In genomic region chr7:131066635-131067034, GRCh38 we compare ENCODE assay signal across 16 cellular contexts.
DNase-seq lines count a peak whose midpoint lies in the region; ATAC-seq and FAIRE-seq lines count a peak whose summit lies in the region.
"Had no signal": no experiment of that assay in that cellular context is flagged by ENCODE, and none has a peak within 500 bp of the region (broad histone marks: within the 10 kb centered on the region; RNA-seq: fewer than 3 reads in every experiment).

No MANE protein-coding gene starts in this region.

- CTCF ChIA-PET in activated CD4-positive, alpha-beta T cell treated with anti-CD3 and anti-CD28 coated beads for 36 hours (lab: Charles Lee) = interaction anchor here (1.0 to 4.4 kb wide), 2 partner anchors 9 to 234 kb away, joined by 4 to 35 read pairs; no protein-coding TSS in a partner anchor
- CTCF ChIA-PET in T-cell (lab: Charles Lee) = no interaction called here

- ATAC-seq in activated CD4-positive, alpha-beta T cell treated with anti-CD3 and anti-CD28 coated beads for 36 hours = no peak
- ATAC-seq in T-cell (replicated peaks in 1 of 4) = peak in 1 of 4 experiments; percentile 4
- ATAC-seq: foreskin keratinocyte, Right ventricle myocardium inferior had no signal

- H3K4me3 ChIP-seq in H7 (ENCODE audit: insufficient read depth, low read depth, low read length) = no peak overlapping the region

- POLR2A ChIA-PET in activated CD4-positive, alpha-beta T cell treated with anti-CD3 and anti-CD28 coated beads for 36 hours (lab: Charles Lee) = no interaction called here
- POLR2A ChIA-PET in T-cell (lab: Charles Lee) = interaction anchor here (0.6 to 2.1 kb wide), 5 partner anchors 9 to 84 kb away, joined by 3 to 20 read pairs (median 3); no protein-coding TSS in a partner anchor

- H3K27me3 ChIP-seq in H7 (ENCODE audit: control insufficient read depth, insufficient read depth, low read length) = no peaks in the 10 kb centered on the region
- H3K27me3 ChIP-seq: foreskin keratinocyte had no signal

- peaks cover 62% of the 10 kb centered on the region for H3K4me1 Mint-ChIP-seq in activated CD4-positive, alpha-beta T cell treated with anti-CD3 and anti-CD28 coated beads for 36 hours
- peaks cover 74 to 81% (median 74%) of the 10 kb centered on the region in 3 donors for H3K4me1 Mint-ChIP-seq in T-cell

- peaks cover 10% of the 10 kb centered on the region for H3K36me3 Mint-ChIP-seq in activated CD4-positive, alpha-beta T cell treated with anti-CD3 and anti-CD28 coated beads for 36 hours (ENCODE audit: low read depth)
- peaks cover 14% of the 10 kb centered on the region for H3K36me3 Mint-ChIP-seq in T-cell

- no peaks in the 10 kb centered on the region for H3K27me3 Mint-ChIP-seq in activated CD4-positive, alpha-beta T cell treated with anti-CD3 and anti-CD28 coated beads for 36 hours
- H3K27me3 Mint-ChIP-seq in T-cell = no peaks in the 10 kb centered on the region

- H3K4me3 Mint-ChIP-seq in activated CD4-positive, alpha-beta T cell treated with anti-CD3 and anti-CD28 coated beads for 36 hours = no peak overlapping the region
- no peak overlapping the region for H3K4me3 Mint-ChIP-seq in T-cell
- H3K4me3 Mint-ChIP-seq: nephron had no signal

- intact Hi-C loops in activated CD4-positive, alpha-beta T cell treated with anti-CD3 and anti-CD28 coated beads for 36 hours (cut with DNase I, micrococcal nuclease) = loop anchor here (5.0 kb wide), 4 partner anchors 121 to 301 kb away; partner anchors contain the start of gene MKLN1 (in 2 of the 2)

- peak overlapping the region; percentile 45 for H3K27ac Mint-ChIP-seq in activated CD4-positive, alpha-beta T cell treated with anti-CD3 and anti-CD28 coated beads for 36 hours
- H3K27ac Mint-ChIP-seq in T-cell = peak overlapping the region; percentile 23 to 40
- H3K27ac Mint-ChIP-seq: nephron had no signal

- H3K36me3 ChIP-seq in H7 (replicated peaks; ENCODE audit: control insufficient read depth, insufficient read depth, low read length) = no peaks in the 10 kb centered on the region

- no peaks in the 10 kb centered on the region for H3K9me3 Mint-ChIP-seq in activated CD4-positive, alpha-beta T cell treated with anti-CD3 and anti-CD28 coated beads for 36 hours (ENCODE audit: low read depth)
- no peaks in the 10 kb centered on the region for H3K9me3 Mint-ChIP-seq in T-cell
- H3K9me3 Mint-ChIP-seq: nephron had no signal

- DNase-seq in activated CD4-positive, alpha-beta T cell treated with anti-CD3 and anti-CD28 coated beads for 36 hours = no peak
- DNase-seq in activated CD4-positive, alpha-beta T cell treated with anti-CD3 and anti-CD28 coated beads, Interleukin-2, amount 50 U/mL, for 4 hours = no peak
- DNase-seq in T-cell (no peak), fibroblast of peridontal ligament (ENCODE audit: extremely low read depth) (peak; percentile 29), renal cortical epithelial cell (ENCODE audit: low read depth) (peak; percentile 22), H7 (no peak), HTR-8/SVneo (ENCODE audit: insufficient read length, low spot score) (no peak), NCI-H187 treated with DMSO at 0.1 percent for 48 hours (lab: John Stamatoyannopoulos, UW) (no peak)
- DNase-seq: islet precursor cell, MV-4-11, NCI-H446 treated with DMSO at 0.1 percent for 48 hours had no signal

- FAIRE-seq in HTR-8/SVneo (lab: Jason Lieb, UNC) = no peak
- FAIRE-seq: colon, D721Med had no signal

Comparison
In these comparisons a context has a peak if more than half of its experiments do, and no peak if none do; other contexts are left out.
1. DNase-seq: peak in fibroblast of peridontal ligament (single experiment) and renal cortical epithelial cell (single experiment); none in activated CD4-positive, alpha-beta T cell treated with anti-CD3 and anti-CD28 coated beads for 36 hours (single experiment), activated CD4-positive, alpha-beta T cell treated with anti-CD3 and anti-CD28 coated beads, Interleukin-2, amount 50 U/mL, for 4 hours (0 of 2), T-cell (0 of 34), H7 (single experiment), HTR-8/SVneo (single experiment) and NCI-H187 treated with DMSO at 0.1 percent for 48 hours (single experiment).